ENCODE assay signal across 20 cellular contexts in the genomic region with DNA sequence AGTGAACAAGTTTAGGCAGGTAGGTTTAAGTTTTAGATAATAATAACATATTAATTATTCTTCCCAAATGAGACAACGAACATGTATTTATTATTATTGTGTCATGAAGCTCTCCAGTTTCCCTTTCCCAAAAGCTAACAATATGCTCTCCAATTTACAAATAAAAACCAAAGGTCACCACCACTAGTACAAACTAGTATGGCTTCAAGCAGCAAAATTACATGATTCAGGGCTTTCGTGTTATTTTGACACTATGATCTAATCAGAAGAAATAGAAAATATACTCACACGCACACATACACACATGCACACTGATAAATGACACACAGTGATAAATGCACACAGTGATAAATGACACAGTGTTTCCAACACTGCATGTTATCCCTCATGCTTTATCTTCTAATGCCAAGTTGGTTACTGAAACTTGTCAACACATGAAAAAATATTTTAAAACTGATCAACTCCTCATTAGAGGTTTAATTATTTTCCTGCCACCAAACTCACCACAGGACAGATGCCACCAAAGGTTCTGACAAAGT.
DNase-seq lines count a peak whose midpoint lies in the region; ATAC-seq and TF ChIP-seq lines count a peak whose summit lies in the region.
"Had no signal": no experiment of that assay in that cellular context is flagged by ENCODE, and none has a peak within 500 bp of the region (broad histone marks: within the 10 kb centered on the region; RNA-seq: fewer than 3 reads in every experiment).

No MANE protein-coding gene starts in this region.

- TF ChIP-seq CTCF in Caco-2 (IDR thresholded peaks at IDR 0.05; ENCODE audit: insufficient read depth in 1 of 2, low read depth in 1 of 2, low read length in 1 of 2, severe bottlenecking in 1 of 2, unreplicated experiment in 1 of 2) (no peak), mesothelial cell of epicardium (IDR thresholded peaks at IDR 0.05; ENCODE audit: unreplicated experiment) (no peak), glutamatergic neuron (IDR thresholded peaks at IDR 0.05; ENCODE audit: partially characterized antibody, unreplicated experiment) (no peak)

- H2AK5ac ChIP-seq in mesendoderm (ENCODE audit: low read length), result no peak overlapping the region

- no peak overlapping the region for H3K4me3 ChIP-seq in Caco-2 (ENCODE audit: low read depth, low read length)
- H3K4me3 ChIP-seq in mesendoderm (ENCODE audit: low read length), result no peak overlapping the region
- H3K4me3 ChIP-seq: GM12878, HAP-1, PC-9, SJSA1 had no signal

- no TSS peak for BruUV-seq in Caco-2 (replicated peaks; lab: Mats Ljungman, UMichigan)

- H3K4me1 Mint-ChIP-seq in Caco-2 (ENCODE audit: low read depth, unreplicated experiment), result peaks cover 13% of the 10 kb centered on the region
- H3K4me1 Mint-ChIP-seq in mesothelial cell of epicardium, result peaks cover 18% of the 10 kb centered on the region
- H3K4me1 Mint-ChIP-seq in glutamatergic neuron (ENCODE audit: low read depth, unreplicated experiment), result peaks cover 6% of the 10 kb centered on the region

- H3K4ac ChIP-seq in mesendoderm (ENCODE audit: low read depth, low read length), result no peak overlapping the region

- H3K27ac Mint-ChIP-seq in Caco-2 (ENCODE audit: unreplicated experiment) (peak overlapping the region; percentile 34), mesothelial cell of epicardium (peak overlapping the region; percentile 2), glutamatergic neuron (ENCODE audit: unreplicated experiment) (no peak overlapping the region)
- H3K27ac Mint-ChIP-seq: HFFc6 had no signal

- no peak overlapping the region for H3K27ac ChIP-seq in mesendoderm (ENCODE audit: low read depth, low read length)
- H3K27ac ChIP-seq: PC-9, SJSA1 had no signal

- peak; percentile 50 for ATAC-seq in esophagus mucosa
- ATAC-seq: GM12878, Right ventricle myocardium inferior had no signal

- DNase-seq in Caco-2 (no peak), OCI-M1 (lab: John Stamatoyannopoulos, UW) (peak; percentile 32), mesothelial cell of epicardium (ENCODE audit: low spot score in 2 of 2, unreplicated experiment in 2 of 2) (no peak), glutamatergic neuron (no peak), D341Med (ENCODE audit: low spot score) (no peak), mesendoderm (no peak)
- DNase-seq: GOT3; HFFc6; Karpas-422; NCI-H1092; NCI-H1436; NCI-H187; NCI-H524 treated with DMSO at 0.1 percent for 48 hours; NK-92 treated with Interleukin-12 subunit alpha and Interleukin-12 subunit beta, amount 100 ng/mL, for 24 hours; PC-9 had no signal

- H3K36me3 Mint-ChIP-seq in Caco-2 (ENCODE audit: insufficient read depth, unreplicated experiment) (peaks cover 11% of the 10 kb centered on the region), mesothelial cell of epicardium (peaks cover 5% of the 10 kb centered on the region), glutamatergic neuron (ENCODE audit: unreplicated experiment) (no peaks in the 10 kb centered on the region)

- H3K79me2 ChIP-seq in mesendoderm (ENCODE audit: control insufficient read depth, insufficient read depth, low read length), result peaks cover 13% of the 10 kb centered on the region

- H3K9me3 Mint-ChIP-seq in Caco-2 (ENCODE audit: unreplicated experiment) (no peaks in the 10 kb centered on the region), mesothelial cell of epicardium (no peaks in the 10 kb centered on the region), glutamatergic neuron (ENCODE audit: unreplicated experiment) (peaks cover 3% of the 10 kb centered on the region)
- H3K9me3 Mint-ChIP-seq: HFFc6 had no signal

- H3K9ac ChIP-seq in mesendoderm (ENCODE audit: low read length), result no peak overlapping the region

- H3K4me3 Mint-ChIP-seq in Caco-2 (ENCODE audit: unreplicated experiment), result no peak overlapping the region
- no peak overlapping the region for H3K4me3 Mint-ChIP-seq in mesothelial cell of epicardium
- no peak overlapping the region for H3K4me3 Mint-ChIP-seq in glutamatergic neuron (ENCODE audit: unreplicated experiment)
- H3K4me3 Mint-ChIP-seq: HFFc6 had no signal

- H3K4me1 ChIP-seq in Caco-2 (no peaks in the 10 kb centered on the region), mesendoderm (ENCODE audit: control insufficient read depth, low read depth, low read length) (no peaks in the 10 kb centered on the region)
- H3K4me1 ChIP-seq: HAP-1, SJSA1 had no signal

- intact Hi-C loops in Caco-2 (cut with micrococcal nuclease; ENCODE audit: unreplicated experiment), result no loop called here

- CTCF ChIA-PET in Caco-2 (lab: Charles Lee), result no interaction called here

- H4K8ac ChIP-seq in mesendoderm (ENCODE audit: low read depth, low read length), result no peak overlapping the region

- H3K4me2 ChIP-seq in mesendoderm (ENCODE audit: low read length), result no peak overlapping the region
- H3K4me2 ChIP-seq: PC-9 had no signal

- POLR2A ChIA-PET in Caco-2 (lab: Charles Lee), result no interaction called here

- no peak overlapping the region for H2BK120ac ChIP-seq in mesendoderm (ENCODE audit: low read depth, low read length)

- no peak overlapping the region for H3K56ac ChIP-seq in mesendoderm (ENCODE audit: low read length)

- H3K18ac ChIP-seq in mesendoderm (ENCODE audit: low read length), result no peak overlapping the region

- H3K9me3 ChIP-seq in Caco-2, result no peaks in the 10 kb centered on the region
- H3K9me3 ChIP-seq: HAP-1, SJSA1 had no signal

- WGBS in mesendoderm (ENCODE audit: extremely low coverage, insufficient coverage, low lambda C conversion rate), result no CpG with 5 or more reads among the region's 3 CpGs

- no peaks in the 10 kb centered on the region for H3K27me3 ChIP-seq in Caco-2 (replicated peaks; ENCODE audit: control insufficient read depth, insufficient read depth, low read length)
- H3K27me3 ChIP-seq in mesendoderm (ENCODE audit: insufficient read depth, low read length, poor library complexity), result no peaks in the 10 kb centered on the region
- H3K27me3 ChIP-seq: SJSA1 had no signal

- H3K23ac ChIP-seq in mesendoderm (ENCODE audit: low read length), result no peak overlapping the region

- H3K27me3 Mint-ChIP-seq in Caco-2 (ENCODE audit: insufficient read depth, unreplicated experiment), result no peaks in the 10 kb centered on the region
- no peaks in the 10 kb centered on the region for H3K27me3 Mint-ChIP-seq in mesothelial cell of epicardium (ENCODE audit: low read depth)
- H3K27me3 Mint-ChIP-seq in glutamatergic neuron (ENCODE audit: unreplicated experiment), result no peaks in the 10 kb centered on the region

- no peak overlapping the region for H2BK5ac ChIP-seq in mesendoderm (ENCODE audit: low read length)

- no peak overlapping the region for H2BK15ac ChIP-seq in mesendoderm (replicated peaks; ENCODE audit: low read depth)

- H3K36me3 ChIP-seq in Caco-2 (ENCODE audit: control insufficient read depth, insufficient read depth, low read length) (peaks cover 2% of the 10 kb centered on the region; the same call in 1 of the 2 replicates), mesendoderm (ENCODE audit: control insufficient read depth, insufficient read depth, low read length) (no peaks in the 10 kb centered on the region)
- H3K36me3 ChIP-seq: HAP-1, SJSA1 had no signal

- peaks cover 13% of the 10 kb centered on the region for H3K79me1 ChIP-seq in mesendoderm (ENCODE audit: low read length)

- no peak overlapping the region for H4K5ac ChIP-seq in mesendoderm (ENCODE audit: low read length)
